28 cellular contexts compared by ENCODE assay signal in the genomic region with DNA sequence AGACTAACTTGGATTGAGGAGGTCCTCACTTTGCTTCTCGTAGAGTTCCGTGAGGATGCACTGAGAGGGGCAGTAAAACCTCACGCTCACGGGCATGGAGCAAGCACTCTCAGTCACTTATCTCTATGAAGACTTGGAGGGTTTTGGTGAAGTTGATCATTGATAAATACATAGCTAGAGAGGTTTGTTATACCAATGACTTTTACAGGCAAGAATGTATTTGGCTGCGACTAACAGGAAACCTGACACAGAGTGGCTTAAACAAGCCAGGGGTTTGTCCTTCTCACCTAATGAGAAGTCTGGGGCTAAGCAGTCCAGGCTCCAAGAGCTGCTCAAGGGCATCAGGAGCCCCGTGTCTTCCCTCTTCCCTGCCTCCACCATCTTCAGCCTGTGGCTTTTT. TPM values are rescaled to one million over a fixed set of nuclear protein-coding genes. Genes with fewer than 3 reads are reported as not detected.
A peak's percentile ranks its signal among the peaks of the same experiment; 100 is the strongest.
DNase-seq lines count a peak whose midpoint lies in the region; ATAC-seq and TF ChIP-seq lines count a peak whose summit lies in the region.
"Had no signal": no experiment of that assay in that cellular context is flagged by ENCODE, and none has a peak within 500 bp of the region (broad histone marks: within the 10 kb centered on the region; RNA-seq: fewer than 3 reads in every experiment).

No MANE protein-coding gene starts in this region.

- POLR2A ChIA-PET in IMR-90 (lab: Charles Lee; ENCODE audit: unreplicated experiment): interaction anchor here (0.5 to 0.6 kb wide), 2 partner anchors 84 to 224 kb away, joined by 3 to 12 read pairs; no protein-coding TSS in a partner anchor

- H3K27ac ChIP-seq in IMR-90 (ENCODE audit: insufficient read depth, low read length) (no peak overlapping the region), spleen (no peak overlapping the region)
- H3K27ac ChIP-seq: sigmoid colon, thyroid gland had no signal

- TF ChIP-seq POLR2A in IMR-90 (IDR thresholded peaks at IDR 0.05; ENCODE audit: low read depth, low read length): no peak
- TF ChIP-seq POLR2A in spleen (IDR thresholded peaks at IDR 0.05): no peak

- H3K56ac ChIP-seq in IMR-90 (ENCODE audit: extremely low read depth, insufficient read depth, low read length): no peak overlapping the region

- DNase-seq in Daoy (ENCODE audit: low read depth) (peak; percentile 15), IMR-90 (peak; percentile 31), fibroblast of mammary gland (ENCODE audit: low read depth) (peak; percentile 16), spleen (no peak), H4 (ENCODE audit: low spot score) (no peak)
- DNase-seq: activated CD4-positive, alpha-beta T cell treated with anti-CD3 and anti-CD28 coated beads, Interleukin-2, amount 10 ng/mL, durations not matched to agents 7 days and 5 days; activated naive CD4-positive, alpha-beta T cell treated with anti-CD3 and anti-CD28 coated beads, Interleukin-2, amount 10 ng/mL, durations not matched to agents 7 days and 5 days; activated T-cell treated with anti-CD3 and anti-CD28 coated beads, Interleukin-2, amount 50 U/mL, for 72 hours; amniotic stem cell; CD4-positive, CD25-positive, alpha-beta regulatory T cell; central memory CD4-positive, alpha-beta T cell; DMS153; GF-D8; H9; left ventricle myocardium superior; NCI-H2029 treated with DMSO at 0.1 percent for 48 hours; NCI-H226; RPMI8226; sigmoid colon; stimulated activated CD4-positive, alpha-beta T cell treated with anti-CD3 and anti-CD28 coated beads, Interleukin-15, amount 100 ng/mL, for 24 hours; stimulated activated naive CD8-positive, alpha-beta T cell treated with anti-CD3 and anti-CD28 coated beads, Interleukin-15, amount 100 ng/mL, for 72 hours; T-helper 9 cell; thyroid gland had no signal

- no CpG with 5 or more reads among the region's 6 CpGs for WGBS in IMR-90 (ENCODE audit: extremely low coverage in 2 of 2, insufficient read length in 1 of 2), 2 experiments
- whole genome bisulfite sequencing in spleen, 5 donors: 62 to 84% (median 81%) methylated on average over 6 of the region's 6 CpGs

- peak overlapping the region; percentile 48 for H3K23ac ChIP-seq in IMR-90 (ENCODE audit: low read depth, low read length)

- no TSS peak for BruUV-seq in IMR-90 (replicated peaks; lab: Mats Ljungman, UMichigan)

- H2BK20ac ChIP-seq in IMR-90 (ENCODE audit: low read depth, low read length): no peak overlapping the region

- H2AFZ ChIP-seq in IMR-90 (replicated peaks; ENCODE audit: low read length, poor library complexity): no peak overlapping the region

- H3K36me3 ChIP-seq in IMR-90 (ENCODE audit: control insufficient read depth, insufficient read depth, low read length): no peaks in the 10 kb centered on the region
- no peaks in the 10 kb centered on the region for H3K36me3 ChIP-seq in spleen
- H3K36me3 ChIP-seq: sigmoid colon, thyroid gland had no signal

- H3K4ac ChIP-seq in IMR-90 (ENCODE audit: low read depth, low read length): no peak overlapping the region

- H3K36me3 Mint-ChIP-seq in nephron (ENCODE audit: low read depth): peaks cover 19% of the 10 kb centered on the region
- H3K36me3 Mint-ChIP-seq: activated naive CD4-positive, alpha-beta T cell treated with anti-CD3 and anti-CD28 coated beads, Interleukin-2, amount 10 ng/mL, durations not matched to agents 7 days and 5 days; CD4-positive, CD25-positive, alpha-beta regulatory T cell; IgD-negative memory B cell had no signal

- no peak overlapping the region for H3K18ac ChIP-seq in IMR-90 (ENCODE audit: low read depth, low read length)

- no peak overlapping the region for H4K91ac ChIP-seq in IMR-90 (ENCODE audit: insufficient read depth, low read depth, low read length)

- intact Hi-C loops in IMR-90 (cut with micrococcal nuclease) (no loop called here), spleen (cut with DNase I; ENCODE audit: low total_unique reads) (no loop called here)

- peaks cover 4% of the 10 kb centered on the region; the same call in 1 of the 2 replicates for H3K9me1 ChIP-seq in IMR-90 (ENCODE audit: insufficient read depth, low read length)

- H4K8ac ChIP-seq in IMR-90 (ENCODE audit: low read depth in 2 of 2, low read length in 2 of 2): no peak overlapping the region

- no peak overlapping the region for H3K4me3 Mint-ChIP-seq in nephron
- H3K4me3 Mint-ChIP-seq: activated CD4-positive, alpha-beta T cell treated with anti-CD3 and anti-CD28 coated beads, Interleukin-2, amount 10 ng/mL, durations not matched to agents 7 days and 5 days; activated naive CD4-positive, alpha-beta T cell treated with anti-CD3 and anti-CD28 coated beads, Interleukin-2, amount 10 ng/mL, durations not matched to agents 7 days and 5 days; activated T-cell treated with anti-CD3 and anti-CD28 coated beads, Interleukin-2, amount 50 U/mL, for 72 hours; CD4-positive, CD25-positive, alpha-beta regulatory T cell; H9; IgD-negative memory B cell; natural killer cell treated with Interleukin-12 subunit alpha and Interleukin-12 subunit beta and Interleukin-15 and Interleukin-18, amount 100 ng/mL, for 72 hours; stimulated activated naive CD8-positive, alpha-beta T cell treated with anti-CD3 and anti-CD28 coated beads, Interleukin-15, amount 100 ng/mL, for 72 hours had no signal

- H3K27me3 ChIP-seq in IMR-90 (ENCODE audit: control insufficient read depth, insufficient read depth, low read length) (no peaks in the 10 kb centered on the region), spleen (replicated peaks in 1 of 7) (peaks cover 0 to 23% (median 5%) of the 10 kb centered on the region in 7 donors)
- H3K27me3 ChIP-seq: thyroid gland had no signal

- H2AK9ac ChIP-seq in IMR-90 (replicated peaks; ENCODE audit: low read depth, low read length, poor library complexity): no peak overlapping the region

- no peak overlapping the region for H3K14ac ChIP-seq in IMR-90 (replicated peaks; ENCODE audit: low read depth, low read length)

- H3K4me1 Mint-ChIP-seq in nephron: peaks cover 16% of the 10 kb centered on the region

- H2BK5ac ChIP-seq in IMR-90 (ENCODE audit: low read depth, low read length, poor library complexity, severe bottlenecking): no peak overlapping the region

- H3K9me3 Mint-ChIP-seq in nephron: peaks cover 22% of the 10 kb centered on the region
- H3K9me3 Mint-ChIP-seq: activated CD4-positive, alpha-beta T cell treated with anti-CD3 and anti-CD28 coated beads, Interleukin-2, amount 10 ng/mL, durations not matched to agents 7 days and 5 days; activated naive CD4-positive, alpha-beta T cell treated with anti-CD3 and anti-CD28 coated beads, Interleukin-2, amount 10 ng/mL, durations not matched to agents 7 days and 5 days; activated T-cell treated with anti-CD3 and anti-CD28 coated beads, Interleukin-2, amount 50 U/mL, for 72 hours; H9; IgD-negative memory B cell; natural killer cell treated with Interleukin-12 subunit alpha and Interleukin-12 subunit beta and Interleukin-15 and Interleukin-18, amount 100 ng/mL, for 72 hours had no signal

- in situ Hi-C loops in IMR-90 (cut with MboI; ENCODE audit: low sequenced_read_pairs): no loop called here

- no peak overlapping the region for H4K5ac ChIP-seq in IMR-90 (ENCODE audit: low read depth, low read length)

- peak; percentile 62 for ATAC-seq in IMR-90 (ENCODE audit: low read depth)
- ATAC-seq in HG02678 (IDR thresholded peaks at IDR 0.05; ENCODE audit: unreplicated experiment): no peak
- ATAC-seq: left ventricle myocardium superior; natural killer cell treated with Interleukin-12 subunit alpha and Interleukin-12 subunit beta and Interleukin-15 and Interleukin-18, amount 100 ng/mL, for 72 hours; stimulated activated naive CD8-positive, alpha-beta T cell treated with anti-CD3 and anti-CD28 coated beads, Interleukin-15, amount 100 ng/mL, for 72 hours had no signal

- TF ChIP-seq CTCF in IMR-90 (conservative IDR thresholded peaks at IDR 0.05; ENCODE audit: low read depth, low read length) (no peak), fibroblast of mammary gland (conservative IDR thresholded peaks at IDR 0.05; ENCODE audit: control insufficient read depth, insufficient read depth, low read depth, low read length) (no peak), nephron (IDR thresholded peaks at IDR 0.05; ENCODE audit: unreplicated experiment in 3 of 3) (no peak), spleen (IDR thresholded peaks at IDR 0.05 in 8 of 11, conservative IDR thresholded peaks at IDR 0.05 in 3 of 11) (no peak)

- TF ChIP-seq RAD21 in IMR-90 (IDR thresholded peaks at IDR 0.05; ENCODE audit: low read length): no peak

- H3K27ac Mint-ChIP-seq in nephron: peak overlapping the region; percentile 0 to 78 (median 4)
- H3K27ac Mint-ChIP-seq: activated CD4-positive, alpha-beta T cell treated with anti-CD3 and anti-CD28 coated beads, Interleukin-2, amount 10 ng/mL, durations not matched to agents 7 days and 5 days; activated naive CD4-positive, alpha-beta T cell treated with anti-CD3 and anti-CD28 coated beads, Interleukin-2, amount 10 ng/mL, durations not matched to agents 7 days and 5 days; activated T-cell treated with anti-CD3 and anti-CD28 coated beads, Interleukin-2, amount 50 U/mL, for 72 hours; CD4-positive, CD25-positive, alpha-beta regulatory T cell; H9; IgD-negative memory B cell; natural killer cell treated with Interleukin-12 subunit alpha and Interleukin-12 subunit beta and Interleukin-15 and Interleukin-18, amount 100 ng/mL, for 72 hours; stimulated activated naive CD8-positive, alpha-beta T cell treated with anti-CD3 and anti-CD28 coated beads, Interleukin-15, amount 100 ng/mL, for 72 hours had no signal

- H3K4me3 ChIP-seq in IMR-90 (ENCODE audit: insufficient read depth, low read depth, low read length) (no peak overlapping the region), fibroblast of mammary gland (ENCODE audit: control insufficient read depth, low read depth, low read length) (no peak overlapping the region), spleen (no peak overlapping the region)
- H3K4me3 ChIP-seq: sigmoid colon, thyroid gland had no signal

- H3K79me1 ChIP-seq in IMR-90 (ENCODE audit: low read depth in 1 of 2, low read length in 2 of 2): peaks cover 11 to 34% of the 10 kb centered on the region in 2 experiments

- H3K27me3 Mint-ChIP-seq in nephron (ENCODE audit: low read depth): peaks cover under 1% of the 10 kb centered on the region

- H3K4me1 ChIP-seq in IMR-90 (ENCODE audit: control insufficient read depth, insufficient read depth, low read length) (peaks cover 5% of the 10 kb centered on the region), spleen (peaks cover 0 to 8% (median 4%) of the 10 kb centered on the region in 6 donors)
- H3K4me1 ChIP-seq: thyroid gland had no signal

- H3K4me2 ChIP-seq in IMR-90 (ENCODE audit: low read depth, low read length): peak overlapping the region; percentile 65

- H2BK120ac ChIP-seq in IMR-90 (ENCODE audit: low read depth, low read length): no peak overlapping the region

- dilution Hi-C loops in IMR-90 (cut with HindIII; ENCODE audit: low sequenced_read_pairs, unreplicated experiment): no loop called here

- peaks cover 19% of the 10 kb centered on the region; the same call in 1 of the 2 replicates for H4K20me1 ChIP-seq in IMR-90 (ENCODE audit: insufficient read depth, low read length)

- no peak overlapping the region; the same call in 1 of the 2 replicates for H2AK5ac ChIP-seq in IMR-90 (ENCODE audit: low read depth, low read length)

- CTCF ChIA-PET in IMR-90 (lab: Yijun Ruan, JAX): interaction anchor here (0.7 kb wide), 1 partner anchor 118 kb away, joined by 4 read pairs; no protein-coding TSS in a partner anchor

- no peaks in the 10 kb centered on the region for H3K9me3 ChIP-seq in IMR-90 (ENCODE audit: control insufficient read depth, insufficient read depth, low read length)
- no peaks in the 10 kb centered on the region for H3K9me3 ChIP-seq in spleen
- H3K9me3 ChIP-seq: sigmoid colon, thyroid gland had no signal

- H2BK15ac ChIP-seq in IMR-90 (ENCODE audit: low read depth, low read length): no peak overlapping the region

- H3K9ac ChIP-seq in IMR-90 (ENCODE audit: low read depth, low read length): no peak overlapping the region

RNA-seq across cellular contexts. Expression of a gene that starts 6.1 kb away (rescaled TPM):
- total RNA-seq in Daoy (2014; rRNA removed; shearing (Covaris generic)): 9.1 and 12.2 TPM in 2 replicates
- total RNA-seq in IMR-90 (2012; rRNA removed) (38.9 and 42.5 TPM in 2 replicates), spleen (1 to 10 TPM; 3.4 to 5.4 (median 3.8) TPM)
- polyA plus RNA-seq in IMR-90 (2012; rRNA removed) (5.1 and 5.7 TPM in 2 replicates), spleen (1 to 10 TPM in 1 of 3 donors, under 1 TPM in 2; 0.86 to 1.0 (median 0.91) TPM)
- polyA plus RNA-seq in IMR-90 (2012; cell fraction: cytosol; rRNA removed): 2.4 and 3.0 TPM in 2 replicates
- 1.6 and 8.7 TPM in 2 replicates for polyA plus RNA-seq in IMR-90 (2012; cell fraction: nucleus; rRNA removed; ENCODE audit: low replicate concordance)
- total RNA-seq in H4 (2014; rRNA removed; shearing (Covaris generic)): 8.6 and 11.8 TPM in 2 replicates
- total RNA-seq: activated CD4-positive, alpha-beta T cell treated with anti-CD3 and anti-CD28 coated beads, Interleukin-2, amount 10 ng/mL, durations not matched to agents 7 days and 5 days; activated T-cell treated with anti-CD3 and anti-CD28 coated beads, Interleukin-2, amount 50 U/mL, for 72 hours; dermis microvascular lymphatic vessel endothelial cell had no signal
- polyA plus RNA-seq: CD4-positive, CD25-positive, alpha-beta regulatory T cell; IgD-negative memory B cell had no signal

Comparison
In these comparisons a context has a peak if more than half of its experiments do, and no peak if none do; other contexts are left out.
1. DNase-seq: peak in Daoy (single experiment), IMR-90 (single experiment) and fibroblast of mammary gland (single experiment); none in spleen (single experiment) and H4 (single experiment).